Comparison of ENCODE assay signal across 9 cellular contexts in the genomic region with DNA sequence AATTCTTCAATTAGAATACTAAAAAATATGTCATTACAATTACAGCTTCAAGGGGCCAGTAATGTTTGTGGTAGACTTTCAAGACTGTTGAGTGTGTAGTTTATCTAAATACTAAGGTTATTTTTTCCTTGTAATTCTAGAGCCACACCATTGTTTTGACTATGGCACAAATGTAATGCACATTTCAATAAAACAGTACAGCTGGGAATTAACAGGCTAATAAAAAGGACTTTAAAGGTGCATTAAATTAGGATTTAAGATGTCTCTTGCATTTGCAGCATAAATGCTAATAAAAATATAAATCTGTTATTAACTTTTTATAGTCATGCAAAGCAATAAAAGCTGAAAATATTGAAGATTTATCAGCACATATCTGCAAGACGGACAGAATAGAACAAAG.
"Had no signal": no experiment of that assay in that cellular context is flagged by ENCODE, and none has a peak within 500 bp of the region (broad histone marks: within the 10 kb centered on the region; RNA-seq: fewer than 3 reads in every experiment).

No MANE protein-coding gene starts in this region.

- H3K9me3 Mint-ChIP-seq: GM23338 had no signal

- H3K36me3 ChIP-seq: HAP-1 had no signal

- H3K9me3 ChIP-seq: HAP-1 had no signal

- H3K9ac ChIP-seq: GM23248 had no signal

- H3K4me1 Mint-ChIP-seq: GM23338, H9 had no signal

- H3K4me2 ChIP-seq: GM23338 had no signal

- H3K27ac ChIP-seq: GM23248 had no signal

- H3K4me3 ChIP-seq: GM23248, GM23338, HAP-1 had no signal

- H2AFZ ChIP-seq: GM23248, GM23338 had no signal

- DNase-seq: GOT3, H7, H9, HCEC 1CT, HFFc6 had no signal

- ATAC-seq: GM23338, HCT116 had no signal

- H3K27ac Mint-ChIP-seq: GM23338, H9, HFFc6 had no signal

- H3K4me3 Mint-ChIP-seq: GM23338, H9, HFFc6 had no signal

- H3K4me1 ChIP-seq: HAP-1 had no signal
